In the genomic region with DNA sequence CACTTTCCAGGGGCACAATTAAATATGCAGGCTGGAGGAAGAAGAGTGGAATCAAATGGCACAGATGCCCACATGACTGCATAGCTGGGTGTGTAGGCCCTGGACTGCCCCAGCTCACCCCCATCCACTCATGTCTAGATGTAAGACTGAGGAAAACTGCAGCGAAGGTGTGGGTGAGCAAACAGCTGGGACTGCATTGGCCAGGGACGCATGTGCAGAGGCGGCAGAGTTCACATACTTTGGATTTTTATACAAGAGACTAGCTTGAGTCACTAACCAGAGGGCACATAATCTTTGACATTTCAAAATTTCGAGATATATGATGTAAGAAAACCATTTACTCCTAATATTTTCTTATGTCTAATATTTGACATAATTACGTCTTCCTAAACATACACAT, we compare ENCODE assay signal across 10 cellular contexts.
A peak's percentile ranks its signal among the peaks of the same experiment; 100 is the strongest.
DNase-seq lines count a peak whose midpoint lies in the region; ATAC-seq, FAIRE-seq and TF ChIP-seq lines count a peak whose summit lies in the region.
"Had no signal": no experiment of that assay in that cellular context is flagged by ENCODE, and none has a peak within 500 bp of the region (broad histone marks: within the 10 kb centered on the region; RNA-seq: fewer than 3 reads in every experiment).

No MANE protein-coding gene starts in this region.

- in situ Hi-C loops in SK-MEL-5 (cut with HindIII; ENCODE audit: low pct_unique_long_range_greater_than_20kb, low sequenced_read_pairs) = no loop called here

- no peak overlapping the region for H3K4me3 ChIP-seq in fibroblast of villous mesenchyme (ENCODE audit: low read depth, low read length)
- H3K4me3 ChIP-seq in pancreas = no peak overlapping the region
- H3K4me3 ChIP-seq: spleen had no signal

- H3K9me3 ChIP-seq in pancreas = no peaks in the 10 kb centered on the region
- H3K9me3 ChIP-seq: spleen had no signal

- peak overlapping the region in 1 of 4 donors; percentile 33 for H3K27ac ChIP-seq in pancreas

- H3K27me3 ChIP-seq in pancreas = no peaks in the 10 kb centered on the region
- H3K27me3 ChIP-seq: spleen had no signal

- WGBS in pancreas, 2 donors = 44 to 52% methylated on average over 5 of the region's 5 CpGs

- TF ChIP-seq CTCF in fibroblast of villous mesenchyme (IDR thresholded peaks at IDR 0.05; ENCODE audit: insufficient read depth, low read depth, low read length) (no peak), pancreas (IDR thresholded peaks at IDR 0.05) (no peak)

- DNase-seq in GM04504 (ENCODE audit: low read depth) = peak; percentile 68
- peak; percentile 22 for DNase-seq in SK-MEL-5 (ENCODE audit: low read depth, low spot score)
- peak; percentile 79 for DNase-seq in fibroblast of villous mesenchyme (ENCODE audit: low read depth)
- DNase-seq in pancreas = peak in 3 of 6 donors; percentile 26 to 53 (median 27)
- no peak for DNase-seq in OCI-M2 (lab: John Stamatoyannopoulos, UW; ENCODE audit: unreplicated experiment)
- DNase-seq in activated naive CD4-positive, alpha-beta T cell (lab: John Stamatoyannopoulos, UW) = no peak
- no peak for DNase-seq in NCI-H2029 (lab: John Stamatoyannopoulos, UW)
- DNase-seq: activated CD4-positive, alpha-beta T cell treated with anti-CD3 and anti-CD28 coated beads, Interleukin-2, amount 50 U/mL, for 1 hour; spleen had no signal

- H3K4me1 ChIP-seq in pancreas = peaks cover 0 to 22% (median 8%) of the 10 kb centered on the region in 3 donors

- H3K36me3 ChIP-seq in pancreas = no peaks in the 10 kb centered on the region
- H3K36me3 ChIP-seq: spleen had no signal

- ATAC-seq in pancreas (peak; percentile 70 to 82 (median 75)), HG02759 (IDR thresholded peaks at IDR 0.05; ENCODE audit: unreplicated experiment) (no peak)

- intact Hi-C loops in pancreas (cut with DNase I) = no loop called here

- FAIRE-seq in pancreas (lab: Jason Lieb, UNC) = no peak

Comparison
In these comparisons a context has a peak if more than half of its experiments do, and no peak if none do; other contexts are left out.
1. DNase-seq: peak in GM04504 (single experiment), SK-MEL-5 (single experiment) and fibroblast of villous mesenchyme (single experiment); none in OCI-M2 (single experiment), activated naive CD4-positive, alpha-beta T cell (0 of 4) and NCI-H2029 (single experiment).